ENCODE assay signal across 1 cellular context in the genomic region with DNA sequence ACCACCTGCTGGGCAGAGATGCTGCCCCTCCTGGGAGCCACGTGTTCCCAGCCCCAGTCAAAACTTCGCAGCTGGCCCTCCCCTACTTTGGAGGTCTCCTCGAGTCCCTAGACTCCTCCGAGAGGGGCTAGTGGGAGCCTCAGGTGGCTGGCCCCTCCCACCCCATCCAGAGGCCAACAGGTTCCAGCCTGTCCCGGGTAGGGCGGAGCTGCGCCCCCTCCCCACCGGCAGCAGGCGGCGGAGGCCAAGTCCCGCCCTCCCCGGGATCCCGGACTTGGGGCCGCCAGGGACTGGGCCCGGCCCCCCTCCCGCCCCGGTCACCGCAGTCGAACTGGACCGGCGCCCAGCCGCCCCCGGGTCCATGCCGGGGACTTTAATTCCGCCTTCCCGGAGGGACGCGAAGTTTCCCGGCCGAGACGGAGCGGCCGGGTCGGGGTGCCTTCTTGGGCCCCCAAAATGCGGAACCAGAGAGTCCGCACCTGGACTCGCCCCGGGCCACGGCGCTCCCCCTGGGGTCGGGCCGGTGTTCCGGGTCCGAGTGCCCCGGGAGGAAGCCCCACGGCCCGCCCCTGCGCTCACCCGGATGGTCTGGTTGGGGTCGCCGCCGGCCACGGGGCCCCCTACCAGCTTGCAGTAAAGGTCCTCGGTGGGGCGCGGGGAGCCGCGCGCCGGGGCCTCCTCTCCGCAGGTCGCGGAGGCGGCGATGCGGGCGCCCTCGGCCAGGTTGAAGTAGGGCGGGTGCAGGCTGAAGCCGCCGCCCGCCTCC.
TF ChIP-seq lines count a peak whose summit lies in the region.

No MANE protein-coding gene starts in this region.

TF ChIP-seq in HepG2, 621 proteins besides CTCF, POLR2A, EP300 and RAD21 (continued from another document and continues in another):
- TF ChIP-seq STAT6 (CRISPR knock-in tag; IDR thresholded peaks at IDR 0.05; ENCODE audit: borderline replicate concordance) (no peak), ZNF543 (CRISPR knock-in tag; IDR thresholded peaks at IDR 0.05) (0 out of 2 replicates have a peak, but pooled peaks have one; percentile 28), FOXP4 (CRISPR knock-in tag; IDR thresholded peaks at IDR 0.05) (peak; percentile 46; the same call in 1 of the 2 replicates), ZNF563 (CRISPR knock-in tag; IDR thresholded peaks at IDR 0.05) (peak; percentile 85; the same call in 1 of the 2 replicates), HDAC2 (CRISPR knock-in tag; IDR thresholded peaks at IDR 0.05) (peak; percentile 56), ZNF18 (CRISPR knock-in tag; IDR thresholded peaks at IDR 0.05; ENCODE audit: insufficient replicate concordance) (peak; percentile 78), ZSCAN21 (CRISPR knock-in tag; IDR thresholded peaks at IDR 0.05; ENCODE audit: borderline replicate concordance) (0 out of 2 replicates have a peak, but pooled peaks have one; percentile 12), MED8 (CRISPR knock-in tag; IDR thresholded peaks at IDR 0.05; ENCODE audit: insufficient replicate concordance) (no peak), TOE1 (CRISPR knock-in tag; IDR thresholded peaks at IDR 0.05) (no peak), ZNF7 (CRISPR knock-in tag; IDR thresholded peaks at IDR 0.05) (no peak), ZNF124 (CRISPR knock-in tag; IDR thresholded peaks at IDR 0.05) (no peak; the same call in 1 of the 2 replicates), ESRRA (CRISPR knock-in tag; IDR thresholded peaks at IDR 0.05; ENCODE audit: low read depth) (no peak; the same call in 1 of the 2 replicates), HNRNPLL (IDR thresholded peaks at IDR 0.05; ENCODE audit: low read depth, low read length, poor library complexity, severe bottlenecking) (peak; percentile 67), ZNF703 (CRISPR knock-in tag; IDR thresholded peaks at IDR 0.05; ENCODE audit: borderline replicate concordance) (0 out of 2 replicates have a peak, but pooled peaks have one; percentile 73), TBX2 (CRISPR knock-in tag; IDR thresholded peaks at IDR 0.05; ENCODE audit: borderline replicate concordance) (peak; percentile 66; the same call in 1 of the 2 replicates), CREM (IDR thresholded peaks at IDR 0.05) (no peak), CREM (CRISPR knock-in tag; IDR thresholded peaks at IDR 0.05) (no peak), HOXA7 (CRISPR knock-in tag; IDR thresholded peaks at IDR 0.05) (no peak), RARG (CRISPR knock-in tag; IDR thresholded peaks at IDR 0.05; ENCODE audit: low read depth) (no peak; the same call in 1 of the 2 replicates), AGO2 (optimal IDR thresholded peaks at IDR 0.05; ENCODE audit: low read depth, low read length) (peak; percentile 87), AHR (CRISPR knock-in tag; IDR thresholded peaks at IDR 0.05) (no peak; the same call in 1 of the 2 replicates), KDM2A (CRISPR knock-in tag; IDR thresholded peaks at IDR 0.05; ENCODE audit: borderline replicate concordance, low read depth) (peak; percentile 63; the same call in 1 of the 2 replicates), SP140L (CRISPR knock-in tag; IDR thresholded peaks at IDR 0.05; ENCODE audit: borderline replicate concordance) (no peak), ZNF776 (CRISPR knock-in tag; IDR thresholded peaks at IDR 0.05) (peak; percentile 88), NFKB2 (CRISPR knock-in tag; IDR thresholded peaks at IDR 0.05; ENCODE audit: borderline replicate concordance) (peak; percentile 17; the same call in 1 of the 2 replicates), TAF1 (CRISPR knock-in tag; IDR thresholded peaks at IDR 0.05) (peak; percentile 10; the same call in 1 of the 2 replicates), FOSL2 (CRISPR knock-in tag; IDR thresholded peaks at IDR 0.05) (no peak), ZBTB49 (CRISPR knock-in tag; IDR thresholded peaks at IDR 0.05; ENCODE audit: borderline replicate concordance) (no peak), ZNF614 (CRISPR knock-in tag; IDR thresholded peaks at IDR 0.05; ENCODE audit: borderline replicate concordance) (no peak), ZC3H4 (CRISPR knock-in tag; IDR thresholded peaks at IDR 0.05; ENCODE audit: borderline replicate concordance) (no peak), ZNF777 (CRISPR knock-in tag; IDR thresholded peaks at IDR 0.05) (0 out of 2 replicates have a peak, but pooled peaks have one; percentile 55), SP4 (CRISPR knock-in tag; IDR thresholded peaks at IDR 0.05) (peak; percentile 53; the same call in 1 of the 2 replicates), KLF13 (CRISPR knock-in tag; IDR thresholded peaks at IDR 0.05) (no peak), CCDC6 (CRISPR knock-in tag; IDR thresholded peaks at IDR 0.05) (no peak), IKZF5 (CRISPR knock-in tag; IDR thresholded peaks at IDR 0.05) (peak; percentile 54), LCORL (IDR thresholded peaks at IDR 0.05) (no peak), LCORL (CRISPR knock-in tag; IDR thresholded peaks at IDR 0.05) (peak; percentile 89), CREB3 (CRISPR knock-in tag; IDR thresholded peaks at IDR 0.05) (peak; percentile 87), ELF1 (CRISPR knock-in tag; IDR thresholded peaks at IDR 0.05) (no peak), ELF4 (CRISPR knock-in tag; IDR thresholded peaks at IDR 0.05; ENCODE audit: borderline replicate concordance) (no peak), ZFX (CRISPR knock-in tag; IDR thresholded peaks at IDR 0.05; ENCODE audit: low read depth) (0 out of 2 replicates have a peak, but pooled peaks have one; percentile 37), ZSCAN29 (CRISPR knock-in tag; conservative IDR thresholded peaks at IDR 0.05) (no peak), AGO1 (IDR thresholded peaks at IDR 0.05; ENCODE audit: low read depth, low read length, poor library complexity, severe bottlenecking) (peak; percentile 16), MAFK (conservative IDR thresholded peaks at IDR 0.05 in 1 of 2, IDR thresholded peaks at IDR 0.05 in 1 of 2; ENCODE audit: low read length in 2 of 2) (no peak)
- TF ChIP-seq, protein P1, sequence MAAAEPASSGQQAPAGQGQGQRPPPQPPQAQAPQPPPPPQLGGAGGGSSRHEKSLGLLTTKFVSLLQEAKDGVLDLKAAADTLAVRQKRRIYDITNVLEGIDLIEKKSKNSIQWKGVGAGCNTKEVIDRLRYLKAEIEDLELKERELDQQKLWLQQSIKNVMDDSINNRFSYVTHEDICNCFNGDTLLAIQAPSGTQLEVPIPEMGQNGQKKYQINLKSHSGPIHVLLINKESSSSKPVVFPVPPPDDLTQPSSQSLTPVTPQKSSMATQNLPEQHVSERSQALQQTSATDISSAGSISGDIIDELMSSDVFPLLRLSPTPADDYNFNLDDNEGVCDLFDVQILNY (CRISPR knock-in tag; conservative IDR thresholded peaks at IDR 0.05), result 0 out of 2 replicates have a peak, but pooled peaks have one; percentile 10
- TF ChIP-seq, protein P2, sequence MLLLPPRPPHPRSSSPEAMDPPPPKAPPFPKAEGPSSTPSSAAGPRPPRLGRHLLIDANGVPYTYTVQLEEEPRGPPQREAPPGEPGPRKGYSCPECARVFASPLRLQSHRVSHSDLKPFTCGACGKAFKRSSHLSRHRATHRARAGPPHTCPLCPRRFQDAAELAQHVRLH (CRISPR knock-in tag; IDR thresholded peaks at IDR 0.05; ENCODE audit: borderline replicate concordance, low read depth), result no peak
- TF ChIP-seq, protein P3, sequence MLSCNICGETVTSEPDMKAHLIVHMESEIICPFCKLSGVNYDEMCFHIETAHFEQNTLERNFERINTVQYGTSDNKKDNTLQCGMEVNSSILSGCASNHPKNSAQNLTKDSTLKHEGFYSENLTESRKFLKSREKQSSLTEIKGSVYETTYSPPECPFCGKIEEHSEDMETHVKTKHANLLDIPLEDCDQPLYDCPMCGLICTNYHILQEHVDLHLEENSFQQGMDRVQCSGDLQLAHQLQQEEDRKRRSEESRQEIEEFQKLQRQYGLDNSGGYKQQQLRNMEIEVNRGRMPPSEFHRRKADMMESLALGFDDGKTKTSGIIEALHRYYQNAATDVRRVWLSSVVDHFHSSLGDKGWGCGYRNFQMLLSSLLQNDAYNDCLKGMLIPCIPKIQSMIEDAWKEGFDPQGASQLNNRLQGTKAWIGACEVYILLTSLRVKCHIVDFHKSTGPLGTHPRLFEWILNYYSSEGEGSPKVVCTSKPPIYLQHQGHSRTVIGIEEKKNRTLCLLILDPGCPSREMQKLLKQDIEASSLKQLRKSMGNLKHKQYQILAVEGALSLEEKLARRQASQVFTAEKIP (CRISPR knock-in tag; IDR thresholded peaks at IDR 0.05; ENCODE audit: borderline replicate concordance), result no peak
- TF ChIP-seq, protein P4, sequence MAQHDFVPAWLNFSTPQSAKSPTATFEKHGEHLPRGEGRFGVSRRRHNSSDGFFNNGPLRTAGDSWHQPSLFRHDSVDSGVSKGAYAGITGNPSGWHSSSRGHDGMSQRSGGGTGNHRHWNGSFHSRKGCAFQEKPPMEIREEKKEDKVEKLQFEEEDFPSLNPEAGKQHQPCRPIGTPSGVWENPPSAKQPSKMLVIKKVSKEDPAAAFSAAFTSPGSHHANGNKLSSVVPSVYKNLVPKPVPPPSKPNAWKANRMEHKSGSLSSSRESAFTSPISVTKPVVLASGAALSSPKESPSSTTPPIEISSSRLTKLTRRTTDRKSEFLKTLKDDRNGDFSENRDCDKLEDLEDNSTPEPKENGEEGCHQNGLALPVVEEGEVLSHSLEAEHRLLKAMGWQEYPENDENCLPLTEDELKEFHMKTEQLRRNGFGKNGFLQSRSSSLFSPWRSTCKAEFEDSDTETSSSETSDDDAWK (CRISPR knock-in tag; IDR thresholded peaks at IDR 0.05), result no peak
